1 cellular context compared by ENCODE assay signal in the genomic region with DNA sequence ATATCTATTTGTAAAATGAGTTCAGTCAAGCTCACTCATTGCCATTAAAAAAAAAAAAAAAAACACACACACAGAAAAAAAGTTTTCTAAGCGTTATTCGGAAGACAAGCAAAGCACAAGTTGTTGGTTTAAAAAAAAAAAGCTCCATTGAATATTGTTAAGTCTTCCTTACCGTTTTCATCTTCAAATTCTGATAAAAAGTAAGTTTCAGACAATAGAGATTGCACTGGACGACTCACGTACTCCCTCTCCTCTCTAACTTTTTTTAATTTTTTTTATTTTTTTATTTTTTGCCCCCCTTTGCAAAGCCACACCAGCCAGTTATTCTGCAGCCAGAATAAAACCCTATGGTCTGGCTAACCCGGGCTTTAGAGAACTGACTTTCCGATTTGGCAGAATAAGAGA.
TF ChIP-seq lines count a peak whose summit lies in the region.

No MANE protein-coding gene starts in this region.

TF ChIP-seq in SK-N-SH treated with all-trans-retinoic acid at 6 μM for 48 hours, 23 proteins besides CTCF, POLR2A, EP300 and RAD21 (continued from another document):
- TF ChIP-seq, protein P1, sequence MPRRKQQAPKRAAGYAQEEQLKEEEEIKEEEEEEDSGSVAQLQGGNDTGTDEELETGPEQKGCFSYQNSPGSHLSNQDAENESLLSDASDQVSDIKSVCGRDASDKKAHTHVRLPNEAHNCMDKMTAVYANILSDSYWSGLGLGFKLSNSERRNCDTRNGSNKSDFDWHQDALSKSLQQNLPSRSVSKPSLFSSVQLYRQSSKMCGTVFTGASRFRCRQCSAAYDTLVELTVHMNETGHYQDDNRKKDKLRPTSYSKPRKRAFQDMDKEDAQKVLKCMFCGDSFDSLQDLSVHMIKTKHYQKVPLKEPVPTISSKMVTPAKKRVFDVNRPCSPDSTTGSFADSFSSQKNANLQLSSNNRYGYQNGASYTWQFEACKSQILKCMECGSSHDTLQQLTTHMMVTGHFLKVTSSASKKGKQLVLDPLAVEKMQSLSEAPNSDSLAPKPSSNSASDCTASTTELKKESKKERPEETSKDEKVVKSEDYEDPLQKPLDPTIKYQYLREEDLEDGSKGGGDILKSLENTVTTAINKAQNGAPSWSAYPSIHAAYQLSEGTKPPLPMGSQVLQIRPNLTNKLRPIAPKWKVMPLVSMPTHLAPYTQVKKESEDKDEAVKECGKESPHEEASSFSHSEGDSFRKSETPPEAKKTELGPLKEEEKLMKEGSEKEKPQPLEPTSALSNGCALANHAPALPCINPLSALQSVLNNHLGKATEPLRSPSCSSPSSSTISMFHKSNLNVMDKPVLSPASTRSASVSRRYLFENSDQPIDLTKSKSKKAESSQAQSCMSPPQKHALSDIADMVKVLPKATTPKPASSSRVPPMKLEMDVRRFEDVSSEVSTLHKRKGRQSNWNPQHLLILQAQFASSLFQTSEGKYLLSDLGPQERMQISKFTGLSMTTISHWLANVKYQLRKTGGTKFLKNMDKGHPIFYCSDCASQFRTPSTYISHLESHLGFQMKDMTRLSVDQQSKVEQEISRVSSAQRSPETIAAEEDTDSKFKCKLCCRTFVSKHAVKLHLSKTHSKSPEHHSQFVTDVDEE (CRISPR knock-in tag; IDR thresholded peaks at IDR 0.05): no peak
- TF ChIP-seq PPARA (CRISPR knock-in tag; IDR thresholded peaks at IDR 0.05; ENCODE audit: borderline replicate concordance): no peak
- no peak for TF ChIP-seq ZFP30 (CRISPR knock-in tag; IDR thresholded peaks at IDR 0.05)
